9 cellular contexts compared by ENCODE assay signal in the genomic region with DNA sequence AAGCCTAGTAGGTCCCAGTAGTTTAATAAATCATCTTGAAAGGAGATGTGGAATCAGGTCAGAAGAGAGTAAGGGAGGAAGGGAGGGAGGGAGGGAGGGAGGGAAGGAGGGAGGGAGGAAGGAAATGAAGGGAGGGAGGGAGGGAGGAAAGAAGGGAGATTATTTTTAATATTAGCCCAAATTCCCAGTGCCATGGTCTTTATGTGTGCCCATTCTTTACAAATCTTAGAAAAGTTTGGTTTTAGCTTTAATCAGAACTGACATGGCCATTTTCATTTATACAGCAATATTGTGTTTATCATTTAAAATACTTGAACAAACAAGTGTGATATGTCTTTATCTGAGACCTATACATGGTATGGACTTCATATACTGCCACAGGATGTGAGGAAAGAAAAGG.
"Had no signal": no experiment of that assay in that cellular context is flagged by ENCODE, and none has a peak within 500 bp of the region (broad histone marks: within the 10 kb centered on the region; RNA-seq: fewer than 3 reads in every experiment).

No MANE protein-coding gene starts in this region.

- H2AFZ ChIP-seq: GM23338 had no signal

- H3K4me3 ChIP-seq: GM23338 had no signal

- H3K27ac Mint-ChIP-seq: GM23338, H9, IgD-negative memory B cell had no signal

- FAIRE-seq: H1, H54, HTR-8/SVneo had no signal

- ATAC-seq: GM23338 had no signal

- H3K4me1 Mint-ChIP-seq: GM23338 had no signal

- H3K4me3 Mint-ChIP-seq: GM23338, H9, IgD-negative memory B cell had no signal

- H3K9me3 Mint-ChIP-seq: GM23338, H9 had no signal

- DNase-seq: H9, HCEC 1CT, Kasumi-1, KG1 had no signal

- H3K36me3 Mint-ChIP-seq: IgD-negative memory B cell had no signal

- H3K4me2 ChIP-seq: GM23338 had no signal
